ENCODE assay signal across 11 cellular contexts in the genomic region with DNA sequence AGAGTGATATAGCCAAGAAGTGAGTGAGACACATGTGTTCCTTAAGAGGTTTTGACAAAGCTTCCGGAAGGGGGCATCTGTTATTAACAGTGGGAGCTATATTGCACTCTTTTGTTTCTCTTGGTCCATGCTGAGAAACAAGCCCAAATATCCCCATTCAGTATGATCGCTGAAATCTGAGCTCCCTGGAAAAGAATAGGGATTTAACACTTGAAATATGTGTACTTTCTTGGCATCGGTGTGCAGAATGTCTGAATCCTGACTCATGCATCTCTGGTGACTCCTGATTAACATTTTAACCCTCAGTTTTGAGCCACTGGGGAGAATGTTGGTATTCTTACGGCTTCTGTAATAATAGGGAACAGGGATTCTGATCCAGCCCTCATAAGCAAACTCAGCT.
DNase-seq lines count a peak whose midpoint lies in the region; ATAC-seq lines count a peak whose summit lies in the region.
"Had no signal": no experiment of that assay in that cellular context is flagged by ENCODE, and none has a peak within 500 bp of the region (broad histone marks: within the 10 kb centered on the region; RNA-seq: fewer than 3 reads in every experiment).

No MANE protein-coding gene starts in this region.

- H3K9ac ChIP-seq in adipocyte (ENCODE audit: low read length) = no peak overlapping the region

- intact Hi-C loops in left ventricle myocardium superior (cut with micrococcal nuclease) = no loop called here

- no peaks in the 10 kb centered on the region for H3K27me3 Mint-ChIP-seq in activated CD8-positive, alpha-beta memory T cell treated with anti-CD3 and anti-CD28 coated beads, Interleukin-2, amount 10 ng/mL, durations not matched to agents 7 days and 5 days
- H3K27me3 Mint-ChIP-seq: CD4-positive, CD25-positive, alpha-beta regulatory T cell had no signal

- no peaks in the 10 kb centered on the region for H3K9me3 Mint-ChIP-seq in activated CD8-positive, alpha-beta memory T cell treated with anti-CD3 and anti-CD28 coated beads, Interleukin-2, amount 10 ng/mL, durations not matched to agents 7 days and 5 days (ENCODE audit: low read depth)

- no peaks in the 10 kb centered on the region for H3K36me3 ChIP-seq in adipocyte (ENCODE audit: control insufficient read depth, insufficient read depth, low read length, severe bottlenecking)
- H3K36me3 ChIP-seq: neutrophil had no signal

- H3K4me3 Mint-ChIP-seq in activated CD8-positive, alpha-beta memory T cell treated with anti-CD3 and anti-CD28 coated beads, Interleukin-2, amount 10 ng/mL, durations not matched to agents 7 days and 5 days = no peak overlapping the region
- H3K4me3 Mint-ChIP-seq: CD4-positive, CD25-positive, alpha-beta regulatory T cell had no signal

- peak; percentile 27 for DNase-seq in AG08396 (ENCODE audit: low spot score)
- peak; percentile 13 for DNase-seq in HT-29 (ENCODE audit: low spot score)
- DNase-seq in adipocyte (ENCODE audit: low read depth) = peak; percentile 44
- DNase-seq in left ventricle myocardium superior = no peak
- DNase-seq in NCI-H2171 treated with DMSO at 0.1 percent for 48 hours (lab: John Stamatoyannopoulos, UW) = no peak
- no peak for DNase-seq in T-helper 1 cell
- DNase-seq in activated CD8-positive, alpha-beta memory T cell treated with anti-CD3 and anti-CD28 coated beads, Interleukin-2, amount 10 ng/mL, durations not matched to agents 7 days and 5 days = no peak
- DNase-seq: CD4-positive, CD25-positive, alpha-beta regulatory T cell; cerebellar nuclear complex had no signal

- H3K4me1 ChIP-seq in adipocyte (ENCODE audit: control insufficient read depth, insufficient read depth, low read length) = peaks cover 18% of the 10 kb centered on the region

- peak overlapping the region; percentile 53 for H3K4me3 ChIP-seq in adipocyte (ENCODE audit: low read length)

- H3K9me3 ChIP-seq in adipocyte (ENCODE audit: control insufficient read depth, low read length) = peaks cover 8% of the 10 kb centered on the region
- H3K9me3 ChIP-seq: neutrophil had no signal

- no peaks in the 10 kb centered on the region for H3K4me1 Mint-ChIP-seq in activated CD8-positive, alpha-beta memory T cell treated with anti-CD3 and anti-CD28 coated beads, Interleukin-2, amount 10 ng/mL, durations not matched to agents 7 days and 5 days
- H3K4me1 Mint-ChIP-seq: CD4-positive, CD25-positive, alpha-beta regulatory T cell had no signal

- H3K36me3 Mint-ChIP-seq in activated CD8-positive, alpha-beta memory T cell treated with anti-CD3 and anti-CD28 coated beads, Interleukin-2, amount 10 ng/mL, durations not matched to agents 7 days and 5 days = no peaks in the 10 kb centered on the region
- H3K36me3 Mint-ChIP-seq: CD4-positive, CD25-positive, alpha-beta regulatory T cell had no signal

- CTCF ChIA-PET in activated CD8-positive, alpha-beta memory T cell treated with anti-CD3 and anti-CD28 coated beads, Interleukin-2, amount 10 ng/mL, durations not matched to agents 7 days and 5 days (lab: Charles Lee) = no interaction called here

- H3K27me3 ChIP-seq in adipocyte (replicated peaks; ENCODE audit: control insufficient read depth, insufficient read depth, low read length) = peaks cover 48% of the 10 kb centered on the region
- H3K27me3 ChIP-seq: neutrophil had no signal

- H3K27ac Mint-ChIP-seq in activated CD8-positive, alpha-beta memory T cell treated with anti-CD3 and anti-CD28 coated beads, Interleukin-2, amount 10 ng/mL, durations not matched to agents 7 days and 5 days = no peak overlapping the region
- H3K27ac Mint-ChIP-seq: CD4-positive, CD25-positive, alpha-beta regulatory T cell had no signal

- ATAC-seq in left ventricle myocardium superior = peak; percentile 78
- no peak for ATAC-seq in HG03175 (IDR thresholded peaks at IDR 0.05; ENCODE audit: unreplicated experiment)
- ATAC-seq in activated CD8-positive, alpha-beta memory T cell treated with anti-CD3 and anti-CD28 coated beads, Interleukin-2, amount 10 ng/mL, durations not matched to agents 7 days and 5 days = no peak

Comparison
In these comparisons a context has a peak if more than half of its experiments do, and no peak if none do; other contexts are left out.
1. DNase-seq: peak in AG08396 (single experiment), HT-29 (single experiment) and adipocyte (single experiment); none in left ventricle myocardium superior (single experiment), NCI-H2171 treated with DMSO at 0.1 percent for 48 hours (single experiment), T-helper 1 cell (0 of 5) and activated CD8-positive, alpha-beta memory T cell treated with anti-CD3 and anti-CD28 coated beads, Interleukin-2, amount 10 ng/mL, durations not matched to agents 7 days and 5 days (single experiment).